Comparison of ENCODE assay signal across 29 cellular contexts in genomic region chr7:130086938-130087337, GRCh38.
"Had no signal": no experiment of that assay in that cellular context is flagged by ENCODE, and none has a peak within 500 bp of the region (broad histone marks: within the 10 kb centered on the region; RNA-seq: fewer than 3 reads in every experiment).

No MANE protein-coding gene starts in this region.

- H3K4me1 ChIP-seq: neural progenitor cell had no signal

- H3K4me1 Mint-ChIP-seq: neural progenitor cell had no signal

- H3K9me3 Mint-ChIP-seq: activated CD4-positive, alpha-beta memory T cell treated with anti-CD3 and anti-CD28 coated beads for 36 hours; activated CD4-positive, alpha-beta T cell treated with anti-CD3 and anti-CD28 coated beads, Interleukin-2, amount 10 ng/mL, durations not matched to agents 24 days and 14 days; activated T-helper 17 cell treated with anti-CD3 and anti-CD28 coated beads, Interleukin-2, amount 50 U/mL, for 72 hours; endodermal cell; naive B cell; neural progenitor cell; stimulated activated naive CD8-positive, alpha-beta T cell treated with anti-CD3 and anti-CD28 coated beads, Interleukin-15, amount 100 ng/mL, for 72 hours; T-helper 1 cell treated with Interleukin-12 subunit alpha and Interleukin-12 subunit beta and Interleukin-4 antibody, amounts not matched to agents 30 μg/mL and 1 μg/mL, for 36 hours had no signal

- H3K36me3 ChIP-seq: brain microvascular endothelial cell, left ventricle myocardium inferior, neural progenitor cell, right lobe of liver, tibial artery had no signal

- H3K4me2 ChIP-seq: neural progenitor cell had no signal

- H3K27me3 ChIP-seq: brain microvascular endothelial cell, neural progenitor cell, right lobe of liver, tibial artery, upper lobe of right lung had no signal

- H3K9me3 ChIP-seq: left ventricle myocardium inferior, right lobe of liver, tibial artery, upper lobe of right lung had no signal

- DNase-seq: activated CD4-positive, alpha-beta memory T cell treated with anti-CD3 and anti-CD28 coated beads for 36 hours; activated CD4-positive, alpha-beta T cell treated with anti-CD3 and anti-CD28 coated beads, Interleukin-2, amount 10 ng/mL, durations not matched to agents 24 days and 14 days; activated CD4-positive, CD25-positive, alpha-beta regulatory T cell treated with anti-CD3 and anti-CD28 coated beads, Interleukin-2, amount 50 U/mL, for 72 hours; activated CD8-positive, alpha-beta memory T cell treated with anti-CD3 and anti-CD28 coated beads, Interleukin-2, amount 50 U/mL, for 4 hours; activated gamma-delta T cell treated with Interleukin-2 at 50 U/mL for 16 hours; activated naive CD4-positive, alpha-beta T cell treated with anti-CD3 and anti-CD28 coated beads, Interleukin-2, amount 50 U/mL, for 16 hours; activated T-cell treated with anti-CD3 and anti-CD28 coated beads, Interleukin-2, amount 50 U/mL, for 1 hour; amniotic stem cell; brain microvascular endothelial cell; caudate nucleus; endodermal cell; foreskin melanocyte; left ventricle myocardium inferior; naive B cell; occipital lobe; right lobe of liver; stimulated activated CD4-positive, alpha-beta T cell treated with anti-CD3 and anti-CD28 coated beads, Interleukin-4, amount 100 ng/mL, for 1 hour; stimulated activated naive CD8-positive, alpha-beta T cell treated with anti-CD3 and anti-CD28 coated beads, Interleukin-15, amount 100 ng/mL, for 72 hours; substantia nigra; SW 1271; T1000; tibial artery; upper lobe of right lung; WERI-Rb-1 had no signal

- ATAC-seq: activated T-helper 17 cell treated with anti-CD3 and anti-CD28 coated beads, Interleukin-2, amount 50 U/mL, for 72 hours; esophagus mucosa; stimulated activated naive CD8-positive, alpha-beta T cell treated with anti-CD3 and anti-CD28 coated beads, Interleukin-15, amount 100 ng/mL, for 72 hours; upper lobe of right lung had no signal

- H3K4me3 ChIP-seq: left ventricle myocardium inferior, neural progenitor cell, right lobe of liver, tibial artery, upper lobe of right lung had no signal

- H3K9ac ChIP-seq: neural progenitor cell, parathyroid adenoma had no signal

- H3K27ac Mint-ChIP-seq: activated CD4-positive, alpha-beta memory T cell treated with anti-CD3 and anti-CD28 coated beads for 36 hours; activated CD4-positive, alpha-beta T cell treated with anti-CD3 and anti-CD28 coated beads, Interleukin-2, amount 10 ng/mL, durations not matched to agents 24 days and 14 days; activated T-helper 17 cell treated with anti-CD3 and anti-CD28 coated beads, Interleukin-2, amount 50 U/mL, for 72 hours; endodermal cell; neural progenitor cell; stimulated activated naive CD8-positive, alpha-beta T cell treated with anti-CD3 and anti-CD28 coated beads, Interleukin-15, amount 100 ng/mL, for 72 hours; T-helper 1 cell treated with Interleukin-12 subunit alpha and Interleukin-12 subunit beta and Interleukin-4 antibody, amounts not matched to agents 30 μg/mL and 1 μg/mL, for 36 hours had no signal

- H3K27me3 Mint-ChIP-seq: activated CD4-positive, alpha-beta memory T cell treated with anti-CD3 and anti-CD28 coated beads for 36 hours; activated CD4-positive, alpha-beta T cell treated with anti-CD3 and anti-CD28 coated beads, Interleukin-2, amount 10 ng/mL, durations not matched to agents 24 days and 14 days; activated T-helper 17 cell treated with anti-CD3 and anti-CD28 coated beads, Interleukin-2, amount 50 U/mL, for 72 hours; naive B cell; stimulated activated naive CD8-positive, alpha-beta T cell treated with anti-CD3 and anti-CD28 coated beads, Interleukin-15, amount 100 ng/mL, for 72 hours had no signal

- H2AFZ ChIP-seq: neural progenitor cell, parathyroid adenoma had no signal

- H3K4me3 Mint-ChIP-seq: activated CD4-positive, alpha-beta memory T cell treated with anti-CD3 and anti-CD28 coated beads for 36 hours; activated CD4-positive, alpha-beta T cell treated with anti-CD3 and anti-CD28 coated beads, Interleukin-2, amount 10 ng/mL, durations not matched to agents 24 days and 14 days; activated T-helper 17 cell treated with anti-CD3 and anti-CD28 coated beads, Interleukin-2, amount 50 U/mL, for 72 hours; endodermal cell; neural progenitor cell; stimulated activated naive CD8-positive, alpha-beta T cell treated with anti-CD3 and anti-CD28 coated beads, Interleukin-15, amount 100 ng/mL, for 72 hours; T-helper 1 cell treated with Interleukin-12 subunit alpha and Interleukin-12 subunit beta and Interleukin-4 antibody, amounts not matched to agents 30 μg/mL and 1 μg/mL, for 36 hours had no signal

- H3K27ac ChIP-seq: brain microvascular endothelial cell, left ventricle myocardium inferior, parathyroid adenoma, right lobe of liver, tibial artery, upper lobe of right lung, WERI-Rb-1 had no signal
